Comparison of ENCODE assay signal across 8 cellular contexts in genomic region chr19:49056101-49056901, GRCh38. TPM values are rescaled to one million over a fixed set of nuclear protein-coding genes. Genes with fewer than 3 reads are reported as not detected.
A peak's percentile ranks its signal among the peaks of the same experiment; 100 is the strongest.
DNase-seq lines count a peak whose midpoint lies in the region; ATAC-seq and TF ChIP-seq lines count a peak whose summit lies in the region.

No MANE protein-coding gene starts in this region.

- TF ChIP-seq EP300 in Ishikawa (IDR thresholded peaks at IDR 0.05; ENCODE audit: borderline replicate concordance) = no peak

- H3K4me1 ChIP-seq in ES-I3 (ENCODE audit: insufficient read depth, low read length) = no peaks in the 10 kb centered on the region
- H3K4me1 ChIP-seq in duodenal mucosa (ENCODE audit: control insufficient read depth in 1 of 2, insufficient read depth in 2 of 2, low read length in 2 of 2) = peaks cover 5 to 19% of the 10 kb centered on the region in 2 donors
- peaks cover 25% of the 10 kb centered on the region for H3K4me1 ChIP-seq in lower lobe of right lung

- no peak overlapping the region for H3K27ac ChIP-seq in duodenal mucosa (ENCODE audit: low read depth, low read length)
- H3K27ac ChIP-seq in lower lobe of right lung = no peak overlapping the region

- ATAC-seq in lower lobe of right lung = peak; percentile 87 to 90

- peak; percentile 40 for TF ChIP-seq CTCF in lower lobe of right lung (IDR thresholded peaks at IDR 0.05)

- no peak for TF ChIP-seq RAD21 in Ishikawa (IDR thresholded peaks at IDR 0.05; ENCODE audit: low read depth)

- H3K4me3 ChIP-seq in duodenal mucosa (ENCODE audit: low read depth in 1 of 2, low read length in 2 of 2) (peak overlapping the region; percentile 58 to 73), lower lobe of right lung (peak overlapping the region; percentile 71)

- H3K36me3 ChIP-seq in ES-I3 (ENCODE audit: insufficient read depth, low read length) = no peaks in the 10 kb centered on the region
- no peaks in the 10 kb centered on the region for H3K36me3 ChIP-seq in duodenal mucosa (ENCODE audit: control insufficient read depth in 1 of 2, insufficient read depth in 2 of 2, low read length in 2 of 2)
- no peaks in the 10 kb centered on the region for H3K36me3 ChIP-seq in lower lobe of right lung

- H3K27me3 ChIP-seq in duodenal mucosa (ENCODE audit: control insufficient read depth in 1 of 2, insufficient read depth in 2 of 2, low read length in 2 of 2) = peaks cover 13 to 23% of the 10 kb centered on the region in 2 donors
- peaks cover 21% of the 10 kb centered on the region for H3K27me3 ChIP-seq in lower lobe of right lung (ENCODE audit: low read depth)

- H3K9ac ChIP-seq in ES-I3 (ENCODE audit: low read depth, low read length) = peak overlapping the region; percentile 78
- peak overlapping the region in 1 of 2 donors; percentile 43 for H3K9ac ChIP-seq in duodenal mucosa (ENCODE audit: low read depth in 1 of 2, low read length in 2 of 2)

- peak; percentile 43 to 48 for DNase-seq in activated CD4-positive, alpha-beta T cell treated with anti-CD3 and anti-CD28 coated beads for 4 hours
- peak; percentile 70 for DNase-seq in lower lobe of right lung
- peak; percentile 40 to 46 for DNase-seq in stimulated activated CD8-positive, alpha-beta memory T cell treated with anti-CD3 and anti-CD28 coated beads, Interleukin-2, amount 100 ng/mL, for 48 hours (ENCODE audit: low read depth in 2 of 2)
- no peak for DNase-seq in NCI-H2107 (lab: John Stamatoyannopoulos, UW)
- DNase-seq in SIG-M5 treated with dmso at 0.1 percent for 504 hours (lab: John Stamatoyannopoulos, UW; ENCODE audit: unreplicated experiment) = no peak

- intact Hi-C loops in lower lobe of right lung (cut with DNase I) = no loop called here

- H3K9me3 ChIP-seq in ES-I3 (ENCODE audit: control insufficient read depth, insufficient read depth, low read length) = no peaks in the 10 kb centered on the region
- H3K9me3 ChIP-seq in duodenal mucosa (ENCODE audit: control insufficient read depth in 1 of 2, low read length in 2 of 2) = no peaks in the 10 kb centered on the region
- H3K9me3 ChIP-seq in lower lobe of right lung = no peaks in the 10 kb centered on the region

TF ChIP-seq in Ishikawa, 13 proteins besides CTCF, POLR2A, EP300 and RAD21:
- TF ChIP-seq EGR1 (IDR thresholded peaks at IDR 0.05) (peak; percentile 59), REST (IDR thresholded peaks at IDR 0.05; ENCODE audit: low read depth) (no peak)

RNA-seq across cellular contexts. Expression of gene CGB7, which starts 1.2 kb away (rescaled TPM):
- 0.77 TPM for total RNA-seq in lower lobe of right lung

RNA-seq across cellular contexts. Expression of gene CGB8, which starts 7.4 kb away (rescaled TPM):
- total RNA-seq in lower lobe of right lung = not detected

RNA-seq across cellular contexts. Expression of gene NTF4, which starts 8.3 kb away (rescaled TPM):
- total RNA-seq in lower lobe of right lung = 3.1 TPM

RNA-seq across cellular contexts. Expression of gene CGB5, which starts 12.7 kb away (rescaled TPM):
- not detected for total RNA-seq in lower lobe of right lung

RNA-seq across cellular contexts. Expression of gene KCNA7, which starts 16.2 kb away (rescaled TPM):
- total RNA-seq in lower lobe of right lung = not detected

Comparison
In these comparisons a context has a peak if more than half of its experiments do, and no peak if none do; other contexts are left out.
1. DNase-seq: peak in activated CD4-positive, alpha-beta T cell treated with anti-CD3 and anti-CD28 coated beads for 4 hours (2 of 2), lower lobe of right lung (single experiment) and stimulated activated CD8-positive, alpha-beta memory T cell treated with anti-CD3 and anti-CD28 coated beads, Interleukin-2, amount 100 ng/mL, for 48 hours (2 of 2); none in NCI-H2107 (single experiment) and SIG-M5 treated with dmso at 0.1 percent for 504 hours (single experiment).